14 cellular contexts compared by ENCODE assay signal in the genomic region with DNA sequence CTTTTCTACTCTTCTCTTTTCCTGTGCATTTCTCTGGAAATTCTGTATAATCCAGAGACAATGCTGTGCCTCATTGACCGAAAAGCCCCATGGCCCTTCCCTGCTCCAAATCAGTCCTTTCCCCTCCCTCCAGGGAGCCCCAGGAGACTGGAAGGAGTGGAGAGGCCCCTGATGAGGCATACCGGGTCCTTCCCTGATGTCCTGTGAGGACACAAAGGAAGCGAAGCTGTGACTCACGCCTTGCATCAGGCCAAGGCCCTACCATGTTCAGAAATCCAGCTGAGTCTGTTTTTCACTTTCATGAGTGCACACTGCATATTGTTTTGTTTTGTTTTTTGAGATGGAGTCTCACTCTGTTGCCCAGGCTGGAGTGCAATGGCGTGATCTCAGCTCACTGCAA. TPM values are rescaled to one million over a fixed set of nuclear protein-coding genes. Genes with fewer than 3 reads are reported as not detected.
A peak's percentile ranks its signal among the peaks of the same experiment; 100 is the strongest.
DNase-seq lines count a peak whose midpoint lies in the region; ATAC-seq and TF ChIP-seq lines count a peak whose summit lies in the region.
"Had no signal": no experiment of that assay in that cellular context is flagged by ENCODE, and none has a peak within 500 bp of the region (broad histone marks: within the 10 kb centered on the region; RNA-seq: fewer than 3 reads in every experiment).

No MANE protein-coding gene starts in this region.

- H3K36me3 Mint-ChIP-seq in stimulated activated effector memory CD8-positive, alpha-beta T cell treated with anti-CD3 and anti-CD28 coated beads, Interleukin-12 subunit alpha, Interleukin-12 subunit beta, amount 100 ng/mL, for 72 hours = no peaks in the 10 kb centered on the region
- H3K36me3 Mint-ChIP-seq: memory B cell had no signal

- H3K36me3 ChIP-seq in A673 (ENCODE audit: insufficient read depth, low read length, poor library complexity, severe bottlenecking) (no peaks in the 10 kb centered on the region), esophagus squamous epithelium (no peaks in the 10 kb centered on the region), gastrocnemius medialis (no peaks in the 10 kb centered on the region)
- H3K36me3 ChIP-seq: cardiac muscle cell, heart left ventricle, right lobe of liver had no signal

- TF ChIP-seq POLR2A in esophagus squamous epithelium (IDR thresholded peaks at IDR 0.05) (no peak), gastrocnemius medialis (IDR thresholded peaks at IDR 0.05) (no peak)

- WGBS in esophagus squamous epithelium, 2 donors = 56 to 63% methylated on average over 5 of the region's 5 CpGs

- in situ Hi-C loops in astrocyte of the cerebellum (cut with HindIII; ENCODE audit: low sequenced_read_pairs) = no loop called here
- in situ Hi-C loops in gastrocnemius medialis (cut with MboI; ENCODE audit: low sequenced_read_pairs in 4 of 4) = no loop called here

- BruUV-seq in A673 (replicated peaks; lab: Mats Ljungman, UMichigan) = no TSS peak

- no peak overlapping the region for H3K4me3 Mint-ChIP-seq in stimulated activated effector memory CD8-positive, alpha-beta T cell treated with anti-CD3 and anti-CD28 coated beads, Interleukin-12 subunit alpha, Interleukin-12 subunit beta, amount 100 ng/mL, for 72 hours
- H3K4me3 Mint-ChIP-seq: memory B cell had no signal

- H3K27me3 ChIP-seq in A673 (replicated peaks; ENCODE audit: insufficient read depth, low read depth, low read length, poor library complexity) (no peaks in the 10 kb centered on the region), esophagus squamous epithelium (no peaks in the 10 kb centered on the region), gastrocnemius medialis (no peaks in the 10 kb centered on the region)
- H3K27me3 ChIP-seq: cardiac muscle cell, heart left ventricle, right lobe of liver had no signal

- intact Hi-C loops in A673 (cut with micrococcal nuclease; ENCODE audit: unreplicated experiment) (no loop called here), esophagus squamous epithelium (cut with DNase I) (no loop called here), gastrocnemius medialis (cut with DNase I; ENCODE audit: low total_unique reads) (no loop called here)

- no peak overlapping the region for H3K4me3 ChIP-seq in A673 (ENCODE audit: low read depth, low read length, poor library complexity, severe bottlenecking)
- no peak overlapping the region for H3K4me3 ChIP-seq in astrocyte of the cerebellum (ENCODE audit: low read depth, low read length)
- H3K4me3 ChIP-seq in esophagus squamous epithelium = no peak overlapping the region
- H3K4me3 ChIP-seq in gastrocnemius medialis = no peak overlapping the region
- H3K4me3 ChIP-seq: cardiac muscle cell, heart left ventricle, right lobe of liver had no signal

- POLR2A ChIA-PET in A673 (lab: Charles Lee; ENCODE audit: low non-redundant PET) = no interaction called here

- H3K27ac ChIP-seq in A673 (ENCODE audit: low read depth, low read length, poor library complexity, severe bottlenecking) (no peak overlapping the region), esophagus squamous epithelium (no peak overlapping the region), gastrocnemius medialis (no peak overlapping the region)
- H3K27ac ChIP-seq: cardiac muscle cell, heart left ventricle, right lobe of liver had no signal

- DNase-seq in A673 (ENCODE audit: low spot score) = peak; percentile 9
- DNase-seq in HS-5 (ENCODE audit: low read depth) = peak; percentile 70
- peak; percentile 16 for DNase-seq in astrocyte of the cerebellum (ENCODE audit: low read depth)
- DNase-seq in iris pigment epithelial cell (ENCODE audit: low read depth) = peak; percentile 81
- no peak for DNase-seq in stimulated activated effector memory CD8-positive, alpha-beta T cell treated with anti-CD3 and anti-CD28 coated beads, Interleukin-12 subunit alpha, Interleukin-12 subunit beta, amount 100 ng/mL, for 72 hours (ENCODE audit: low spot score in 2 of 2)
- no peak for DNase-seq in T-helper 2 cell
- no peak for DNase-seq in esophagus squamous epithelium (lab: John Stamatoyannopoulos, UW)
- DNase-seq in gastrocnemius medialis = no peak
- DNase-seq: AML-193, GDM1, right lobe of liver had no signal

- no peaks in the 10 kb centered on the region for H3K9me3 Mint-ChIP-seq in stimulated activated effector memory CD8-positive, alpha-beta T cell treated with anti-CD3 and anti-CD28 coated beads, Interleukin-12 subunit alpha, Interleukin-12 subunit beta, amount 100 ng/mL, for 72 hours
- H3K9me3 Mint-ChIP-seq: memory B cell had no signal

- no peak for ATAC-seq in stimulated activated effector memory CD8-positive, alpha-beta T cell treated with anti-CD3 and anti-CD28 coated beads, Interleukin-12 subunit alpha, Interleukin-12 subunit beta, amount 100 ng/mL, for 72 hours
- ATAC-seq in gastrocnemius medialis = no peak

- no peak overlapping the region for H3K27ac Mint-ChIP-seq in stimulated activated effector memory CD8-positive, alpha-beta T cell treated with anti-CD3 and anti-CD28 coated beads, Interleukin-12 subunit alpha, Interleukin-12 subunit beta, amount 100 ng/mL, for 72 hours
- H3K27ac Mint-ChIP-seq: memory B cell had no signal

- no peaks in the 10 kb centered on the region for H3K4me1 Mint-ChIP-seq in stimulated activated effector memory CD8-positive, alpha-beta T cell treated with anti-CD3 and anti-CD28 coated beads, Interleukin-12 subunit alpha, Interleukin-12 subunit beta, amount 100 ng/mL, for 72 hours
- H3K4me1 Mint-ChIP-seq: memory B cell had no signal

- H3K4me1 ChIP-seq in A673 (ENCODE audit: insufficient read depth, low read length, poor library complexity, severe bottlenecking) (no peaks in the 10 kb centered on the region), esophagus squamous epithelium (no peaks in the 10 kb centered on the region), gastrocnemius medialis (no peaks in the 10 kb centered on the region)
- H3K4me1 ChIP-seq: heart left ventricle, right lobe of liver had no signal

- H3K9me3 ChIP-seq in A673 (ENCODE audit: low read depth, low read length, poor library complexity, severe bottlenecking) (no peaks in the 10 kb centered on the region), esophagus squamous epithelium (no peaks in the 10 kb centered on the region), gastrocnemius medialis (no peaks in the 10 kb centered on the region)
- H3K9me3 ChIP-seq: right lobe of liver had no signal

- CTCF ChIA-PET in A673 (lab: Charles Lee) = no interaction called here

- TF ChIP-seq CTCF in A673 (conservative IDR thresholded peaks at IDR 0.05; ENCODE audit: low read depth, low read length) (no peak), astrocyte of the cerebellum (IDR thresholded peaks at IDR 0.05; ENCODE audit: low read depth, low read length, missing control alignments) (no peak), esophagus squamous epithelium (IDR thresholded peaks at IDR 0.05) (no peak), gastrocnemius medialis (IDR thresholded peaks at IDR 0.05 in 4 of 5, conservative IDR thresholded peaks at IDR 0.05 in 1 of 5) (no peak)

RNA-seq across cellular contexts. Expression of a gene that starts 38.7 kb away (rescaled TPM):
- total RNA-seq in A673 (2021) (not detected in 2 replicates), esophagus squamous epithelium (not detected), gastrocnemius medialis (under 1 TPM in 1 of 4 donors, not detected in 3; 0.20 TPM)
- total RNA-seq: cardiac muscle cell, heart left ventricle, right lobe of liver had no signal

Comparison
In these comparisons a context has a peak if more than half of its experiments do, and no peak if none do; other contexts are left out.
1. DNase-seq: peak in A673 (single experiment), HS-5 (single experiment), astrocyte of the cerebellum (single experiment) and iris pigment epithelial cell (single experiment); none in stimulated activated effector memory CD8-positive, alpha-beta T cell treated with anti-CD3 and anti-CD28 coated beads, Interleukin-12 subunit alpha, Interleukin-12 subunit beta, amount 100 ng/mL, for 72 hours (0 of 2), T-helper 2 cell (0 of 5), esophagus squamous epithelium (single experiment) and gastrocnemius medialis (0 of 2).